9 cellular contexts compared by ENCODE assay signal in the genomic region with DNA sequence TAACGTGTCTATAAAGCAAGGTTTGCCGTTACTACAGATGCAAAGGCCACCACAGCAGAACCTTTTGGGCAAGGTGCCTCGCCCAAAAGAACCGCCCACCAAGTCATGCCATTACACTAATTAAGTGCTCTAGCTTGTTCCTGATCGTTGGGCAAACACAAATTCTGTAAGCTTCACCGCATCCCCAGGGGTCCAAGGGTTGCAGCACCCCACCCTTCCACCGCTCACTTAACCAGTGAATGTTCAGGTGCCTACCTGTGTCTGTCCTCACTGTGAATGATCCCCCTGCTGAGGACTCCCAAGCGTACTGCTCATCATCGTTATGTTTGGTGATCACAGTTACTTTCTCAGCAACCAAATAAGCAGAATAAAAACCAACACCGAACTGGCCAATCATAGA. TPM values are rescaled to one million over a fixed set of nuclear protein-coding genes. Genes with fewer than 3 reads are reported as not detected.
DNase-seq lines count a peak whose midpoint lies in the region; ATAC-seq, FAIRE-seq and TF ChIP-seq lines count a peak whose summit lies in the region.
"Had no signal": no experiment of that assay in that cellular context is flagged by ENCODE, and none has a peak within 500 bp of the region (broad histone marks: within the 10 kb centered on the region; RNA-seq: fewer than 3 reads in every experiment).

No MANE protein-coding gene starts in this region.

- peaks cover 68% of the 10 kb centered on the region for H3K79me2 ChIP-seq in astrocyte (ENCODE audit: insufficient read depth, low read length)

- no peak overlapping the region for H3K27ac ChIP-seq in cardiac muscle cell
- H3K27ac ChIP-seq in astrocyte (ENCODE audit: low read depth, low read length), result no peak overlapping the region
- no peak overlapping the region for H3K27ac ChIP-seq in lung (ENCODE audit: low read depth in 1 of 2, low read length in 1 of 2)
- H3K27ac ChIP-seq in upper lobe of right lung, result peak overlapping the region; percentile 98

- no peak for TF ChIP-seq CTCF in cardiac muscle cell (IDR thresholded peaks at IDR 0.05; ENCODE audit: low read depth, low read length)
- TF ChIP-seq CTCF in astrocyte (IDR thresholded peaks at IDR 0.05; ENCODE audit: insufficient read depth, low read depth, low read length), result no peak
- no peak for TF ChIP-seq CTCF in lung (IDR thresholded peaks at IDR 0.05; ENCODE audit: control extremely low read depth, extremely low read depth)
- TF ChIP-seq CTCF in upper lobe of right lung (IDR thresholded peaks at IDR 0.05), result no peak

- H3K27ac Mint-ChIP-seq in astrocyte (ENCODE audit: unreplicated experiment), result no peak overlapping the region

- ATAC-seq in left ventricle myocardium superior, result no peak
- no peak for ATAC-seq in lung (ENCODE audit: insufficient read depth, low FRiP score)
- ATAC-seq in upper lobe of right lung, result no peak
- ATAC-seq in GM18520 (IDR thresholded peaks at IDR 0.05; ENCODE audit: unreplicated experiment), result no peak

- H3K4me1 ChIP-seq in cardiac muscle cell (ENCODE audit: low read depth), result peaks cover 25% of the 10 kb centered on the region
- H3K4me1 ChIP-seq in astrocyte (ENCODE audit: insufficient read depth, low read length), result peaks cover 35% of the 10 kb centered on the region
- peaks cover 12 to 17% of the 10 kb centered on the region in 2 donors for H3K4me1 ChIP-seq in lung (ENCODE audit: control insufficient read depth in 2 of 2, insufficient read depth in 2 of 2, low read length in 2 of 2)
- H3K4me1 ChIP-seq in upper lobe of right lung, result peaks cover 46% of the 10 kb centered on the region

- no peak overlapping the region for H2AFZ ChIP-seq in astrocyte (ENCODE audit: low read depth, low read length)

- H3K27me3 ChIP-seq in cardiac muscle cell (no peaks in the 10 kb centered on the region), astrocyte (ENCODE audit: insufficient read depth, low read length) (no peaks in the 10 kb centered on the region), lung (ENCODE audit: control insufficient read depth, insufficient read depth) (no peaks in the 10 kb centered on the region), upper lobe of right lung (no peaks in the 10 kb centered on the region)

- H3K36me3 Mint-ChIP-seq in astrocyte (ENCODE audit: low read depth, unreplicated experiment), result peaks cover 22% of the 10 kb centered on the region

- H3K4me1 Mint-ChIP-seq in astrocyte (ENCODE audit: low read depth, unreplicated experiment), result peaks cover 38% of the 10 kb centered on the region

- DNase-seq in cardiac muscle cell (ENCODE audit: low read depth in 1 of 2, low spot score in 1 of 2) (no peak), left ventricle myocardium superior (no peak), astrocyte (ENCODE audit: low read depth) (no peak), lung (ENCODE audit: low spot score) (no peak), upper lobe of right lung (peak; percentile 43), AML-193 (lab: John Stamatoyannopoulos, UW) (no peak), NCI-H2029 treated with DMSO at 0.1 percent for 48 hours (lab: John Stamatoyannopoulos, UW) (no peak)

- peak overlapping the region; percentile 96 for H3K4me2 ChIP-seq in astrocyte (ENCODE audit: low read length)

- H3K36me3 ChIP-seq in cardiac muscle cell (peaks cover 48% of the 10 kb centered on the region), astrocyte (ENCODE audit: insufficient read depth, low read length) (peaks cover 55% of the 10 kb centered on the region), lung (ENCODE audit: control insufficient read depth in 2 of 2, insufficient read depth in 2 of 2, low read length in 2 of 2) (peaks cover 25 to 34% of the 10 kb centered on the region in 2 donors), upper lobe of right lung (peaks cover 52% of the 10 kb centered on the region)

- H3K4me3 Mint-ChIP-seq in astrocyte (ENCODE audit: unreplicated experiment), result peak overlapping the region; percentile 95

- no peaks in the 10 kb centered on the region for H3K9me3 ChIP-seq in cardiac muscle cell (ENCODE audit: low read depth)
- no peaks in the 10 kb centered on the region for H3K9me3 ChIP-seq in astrocyte (ENCODE audit: insufficient read depth, low read depth, low read length)
- no peaks in the 10 kb centered on the region for H3K9me3 ChIP-seq in lung (ENCODE audit: control insufficient read depth in 2 of 2, insufficient read depth in 1 of 2, low read length in 1 of 2)
- H3K9me3 ChIP-seq in upper lobe of right lung, result no peaks in the 10 kb centered on the region

- H3K4me3 ChIP-seq in cardiac muscle cell (peak overlapping the region; percentile 85), astrocyte (ENCODE audit: insufficient read depth, low read depth, low read length) (peak overlapping the region; percentile 93), lung (peak overlapping the region; percentile 69), upper lobe of right lung (peak overlapping the region; percentile 86)

- peaks cover 60% of the 10 kb centered on the region for H4K20me1 ChIP-seq in astrocyte (ENCODE audit: insufficient read depth, low read length)

- intact Hi-C loops in left ventricle myocardium superior (cut with micrococcal nuclease) (no loop called here), upper lobe of right lung (cut with DNase I) (no loop called here)

- WGBS in lung, 2 donors, result 41 to 57% methylated on average over 10 of the region's 10 CpGs

- no peaks in the 10 kb centered on the region for H3K27me3 Mint-ChIP-seq in astrocyte (ENCODE audit: low read depth, unreplicated experiment)

- no peaks in the 10 kb centered on the region for H3K9me3 Mint-ChIP-seq in astrocyte (ENCODE audit: unreplicated experiment)

- no peak for FAIRE-seq in astrocyte (lab: Jason Lieb, UNC)
- FAIRE-seq: GM18507 had no signal

- peak overlapping the region; percentile 97 for H3K9ac ChIP-seq in astrocyte (ENCODE audit: low read length)

RNA-seq across cellular contexts. Expression of gene HSP90AA1, which starts 1.3 kb away (rescaled TPM):
- total RNA-seq in cardiac muscle cell (142 and 269 TPM in 2 replicates), left ventricle myocardium superior (467 TPM), astrocyte (352 and 428 TPM in 2 replicates), lung (1,000 to 10,000 TPM in 1 of 2 donors, 100 to 1,000 TPM in 1; 331 to 1,106 TPM), upper lobe of right lung (490 TPM)
- polyA plus RNA-seq in cardiac muscle cell (598 and 1,021 TPM in 2 replicates), lung (100 to 1,000 TPM; 187 to 397 TPM)

RNA-seq across cellular contexts. Expression of gene WDR20, which starts 54.2 kb away (rescaled TPM):
- total RNA-seq in cardiac muscle cell (20.5 and 24.0 TPM in 2 replicates), left ventricle myocardium superior (20.5 TPM), astrocyte (22.4 and 23.6 TPM in 2 replicates), lung (10 to 100 TPM; 26.9 to 30.7 TPM), upper lobe of right lung (25.2 TPM)
- polyA plus RNA-seq in cardiac muscle cell (25.6 and 27.0 TPM in 2 replicates), lung (10 to 100 TPM; 10.3 to 12.5 TPM)
